8 cellular contexts compared by ENCODE assay signal in the genomic region with DNA sequence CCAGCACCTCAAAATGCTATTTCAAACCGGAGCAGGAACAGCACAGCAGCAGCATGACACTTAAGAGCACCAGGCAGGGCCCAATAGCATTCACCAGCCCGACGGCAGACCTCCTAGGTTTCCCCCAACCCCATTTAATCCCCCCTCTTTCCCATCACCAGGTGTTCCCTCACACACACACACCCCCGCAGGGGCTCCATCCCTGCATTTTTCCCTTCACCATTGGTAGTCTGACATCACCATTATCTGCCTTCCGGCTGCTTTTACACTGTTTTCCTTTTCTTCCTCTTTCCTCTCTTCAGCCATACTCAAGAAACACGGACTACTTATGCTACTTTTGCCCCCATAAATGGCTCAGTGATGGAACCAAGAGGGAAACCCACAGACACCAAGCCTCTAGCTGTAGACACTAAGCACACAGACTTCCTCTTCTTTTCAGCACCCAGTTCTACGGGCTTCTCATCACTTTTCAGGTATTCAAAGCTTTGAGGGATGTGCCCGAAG.
DNase-seq lines count a peak whose midpoint lies in the region; ATAC-seq and TF ChIP-seq lines count a peak whose summit lies in the region.

No MANE protein-coding gene starts in this region.

- no peaks in the 10 kb centered on the region for H3K79me2 ChIP-seq in SU-DHL-6 (ENCODE audit: insufficient read depth, low read length)

- intact Hi-C loops in sciatic nerve (cut with DNase I), result no loop called here

- no peaks in the 10 kb centered on the region for H4K20me1 ChIP-seq in SU-DHL-6 (ENCODE audit: low read depth, low read length)

- H3K9me2 ChIP-seq in SU-DHL-6 (replicated peaks; ENCODE audit: insufficient read depth, low read length), result no peaks in the 10 kb centered on the region

- no peak overlapping the region for H2AFZ ChIP-seq in SU-DHL-6 (ENCODE audit: low read depth, low read length, severe bottlenecking)

- no peak for DNase-seq in HFF-Myc (ENCODE audit: extremely low read depth, low read depth)
- peak; percentile 23 for DNase-seq in glomerular visceral epithelial cell (ENCODE audit: extremely low spot score)
- no peak for DNase-seq in sciatic nerve (ENCODE audit: low spot score)
- DNase-seq in NCI-H2107 (lab: John Stamatoyannopoulos, UW), result no peak
- no peak for DNase-seq in H4 (ENCODE audit: low spot score)
- DNase-seq in putamen (ENCODE audit: low spot score), result no peak

- no peak for TF ChIP-seq CTCF in HFF-Myc (IDR thresholded peaks at IDR 0.05; ENCODE audit: low read depth, low read length, missing control alignments)
- no peak for TF ChIP-seq CTCF in SU-DHL-6 (IDR thresholded peaks at IDR 0.05; ENCODE audit: insufficient read depth, low read length, poor library complexity, severe bottlenecking)

- no peak overlapping the region for H3K27ac ChIP-seq in SU-DHL-6 (ENCODE audit: low read depth, low read length)

- H3K9me3 ChIP-seq in SU-DHL-6 (ENCODE audit: insufficient read depth, low read length), result no peaks in the 10 kb centered on the region

- H3K27me3 ChIP-seq in SU-DHL-6 (ENCODE audit: low read length), result no peaks in the 10 kb centered on the region

- ATAC-seq in sciatic nerve, result peak; percentile 6
- ATAC-seq in GM21619 (IDR thresholded peaks at IDR 0.05; ENCODE audit: unreplicated experiment), result no peak

- no peaks in the 10 kb centered on the region for H3K36me3 ChIP-seq in SU-DHL-6 (ENCODE audit: low read length)

- no peak overlapping the region for H3K9ac ChIP-seq in SU-DHL-6 (ENCODE audit: low read length)

- H3K4me2 ChIP-seq in SU-DHL-6 (ENCODE audit: low read depth, low read length, poor library complexity, severe bottlenecking), result peak overlapping the region; percentile 84

- H3F3A ChIP-seq in SU-DHL-6 (ENCODE audit: insufficient read depth), result no peaks in the 10 kb centered on the region

- H3K4me3 ChIP-seq in HFF-Myc (replicated peaks; ENCODE audit: low read depth, low read length) (peak overlapping the region; percentile 51), SU-DHL-6 (ENCODE audit: insufficient read depth, low read length, poor library complexity, severe bottlenecking) (no peak overlapping the region)
